14 cellular contexts compared by ENCODE assay signal in the genomic region with DNA sequence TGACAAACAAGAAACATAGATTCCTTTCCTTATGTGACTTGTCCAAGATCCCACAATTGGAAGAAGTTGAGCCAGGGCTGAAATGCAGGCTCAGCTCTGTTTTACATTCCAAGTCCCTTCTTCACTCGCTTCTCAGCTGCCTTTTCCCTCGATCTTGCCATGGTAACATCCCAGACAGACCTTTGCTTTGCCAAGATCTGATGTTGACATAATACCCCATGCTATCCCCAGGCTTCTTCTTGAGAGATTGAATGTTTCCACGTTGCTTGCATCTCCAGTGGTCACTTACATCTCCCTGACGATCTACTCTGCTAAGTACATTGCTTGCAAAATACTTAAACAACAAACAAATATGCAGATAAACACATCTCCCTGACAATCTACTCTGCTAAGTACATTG.
"Had no signal": no experiment of that assay in that cellular context is flagged by ENCODE, and none has a peak within 500 bp of the region (broad histone marks: within the 10 kb centered on the region; RNA-seq: fewer than 3 reads in every experiment).

No MANE protein-coding gene starts in this region.

- DNase-seq: activated B cell treated with CpG ODN at 0.5 μM for 24 hours; activated CD4-positive, alpha-beta T cell treated with anti-CD3 and anti-CD28 coated beads, Interleukin-2, amount 10 ng/mL, durations not matched to agents 7 days and 5 days; activated naive CD4-positive, alpha-beta T cell treated with anti-CD3 and anti-CD28 coated beads for 36 hours; activated T-cell treated with anti-CD3 and anti-CD28 coated beads for 4 hours; foreskin fibroblast; glutamatergic neuron; naive thymus-derived CD8-positive, alpha-beta T cell; posterior cingulate gyrus; stomach; T-helper 2 cell had no signal

- H3K4me3 ChIP-seq: breast epithelium, skin epidermis, stomach, thoracic aorta had no signal

- ATAC-seq: activated T-helper 17 cell treated with anti-CD3 and anti-CD28 coated beads, Interleukin-2, amount 50 U/mL, for 72 hours; naive thymus-derived CD8-positive, alpha-beta T cell had no signal
